16 cellular contexts compared by ENCODE assay signal in genomic region chr10:103636492-103636891, GRCh38.
DNase-seq lines count a peak whose midpoint lies in the region; ATAC-seq and TF ChIP-seq lines count a peak whose summit lies in the region.
"Had no signal": no experiment of that assay in that cellular context is flagged by ENCODE, and none has a peak within 500 bp of the region (broad histone marks: within the 10 kb centered on the region; RNA-seq: fewer than 3 reads in every experiment).

No MANE protein-coding gene starts in this region.

- H3K27me3 ChIP-seq in HUES64 (ENCODE audit: insufficient read depth, low read length) (no peaks in the 10 kb centered on the region), layer of hippocampus (ENCODE audit: control insufficient read depth, insufficient read depth, low read length) (no peaks in the 10 kb centered on the region), suprapubic skin (no peaks in the 10 kb centered on the region)
- H3K27me3 ChIP-seq: BLaER1, heart left ventricle, left lung had no signal

- H3K27ac ChIP-seq in HUES64 (ENCODE audit: low read depth, low read length), result peak overlapping the region; percentile 67; the same call in 1 of the 2 replicates
- H3K27ac ChIP-seq in caudate nucleus (ENCODE audit: low read depth, low read length), result peak overlapping the region; percentile 3
- H3K27ac ChIP-seq in layer of hippocampus (ENCODE audit: low read depth, low read length), result peak overlapping the region; percentile 17
- peak overlapping the region; percentile 43 for H3K27ac ChIP-seq in suprapubic skin
- H3K27ac ChIP-seq: left lung had no signal

- no peak for TF ChIP-seq CTCF in suprapubic skin (IDR thresholded peaks at IDR 0.05)

- no peak overlapping the region for H3K9ac ChIP-seq in HUES64 (ENCODE audit: low read depth, low read length)
- H3K9ac ChIP-seq: BLaER1 had no signal

- ATAC-seq in GM19395 (IDR thresholded peaks at IDR 0.05; ENCODE audit: unreplicated experiment), result no peak
- ATAC-seq in HG03025 (IDR thresholded peaks at IDR 0.05; ENCODE audit: low FRiP score, unreplicated experiment), result no peak
- ATAC-seq: heart left ventricle; left lung; natural killer cell; stimulated activated naive CD8-positive, alpha-beta T cell treated with anti-CD3 and anti-CD28 coated beads, Interleukin-15, amount 100 ng/mL, for 72 hours had no signal

- H3K36me3 ChIP-seq in HUES64 (ENCODE audit: insufficient read depth, low read length), result no peaks in the 10 kb centered on the region
- H3K36me3 ChIP-seq in suprapubic skin, result no peaks in the 10 kb centered on the region

- H3K4me3 ChIP-seq in HUES64 (ENCODE audit: low read length) (no peak overlapping the region), suprapubic skin (no peak overlapping the region)
- H3K4me3 ChIP-seq: BLaER1, heart left ventricle, left lung had no signal

- TF ChIP-seq POLR2A in suprapubic skin (IDR thresholded peaks at IDR 0.05), result no peak

- 25% methylated on average over 5 of the region's 5 CpGs for WGBS in HUES64
- 84% methylated on average over 5 of the region's 5 CpGs for WGBS in suprapubic skin

- no peak for DNase-seq in caudate nucleus (lab: John Stamatoyannopoulos, UW)
- DNase-seq in suprapubic skin (ENCODE audit: low spot score in 2 of 2), result no peak
- DNase-seq in GM19238 (ENCODE audit: insufficient read length, low spot score), result no peak
- DNase-seq: activated B cell treated with CpG ODN at 0.5 μM for 24 hours; activated naive CD4-positive, alpha-beta T cell; heart left ventricle; natural killer cell; NCI-H1694; RPMI8226; stimulated activated naive CD8-positive, alpha-beta T cell treated with anti-CD3 and anti-CD28 coated beads, Interleukin-15, amount 100 ng/mL, for 72 hours had no signal

- peaks cover 32% of the 10 kb centered on the region for H3K4me1 ChIP-seq in HUES64 (ENCODE audit: insufficient read depth, low read length)
- H3K4me1 ChIP-seq in suprapubic skin, result peaks cover 56% of the 10 kb centered on the region

- no peak for TF ChIP-seq EP300 in suprapubic skin (IDR thresholded peaks at IDR 0.05)

- H3K9me3 ChIP-seq in HUES64 (ENCODE audit: insufficient read depth, low read depth, low read length) (no peaks in the 10 kb centered on the region), suprapubic skin (no peaks in the 10 kb centered on the region)
- H3K9me3 ChIP-seq: BLaER1, heart left ventricle, left lung had no signal

Comparison
In these comparisons a context has a peak if more than half of its experiments do, and no peak if none do; other contexts are left out.
1. H3K27ac ChIP-seq: peak in every context shown above with its lines; median percentile 67 in HUES64; 43 in suprapubic skin; 17 in layer of hippocampus; 3 in caudate nucleus.